In the genomic region with DNA sequence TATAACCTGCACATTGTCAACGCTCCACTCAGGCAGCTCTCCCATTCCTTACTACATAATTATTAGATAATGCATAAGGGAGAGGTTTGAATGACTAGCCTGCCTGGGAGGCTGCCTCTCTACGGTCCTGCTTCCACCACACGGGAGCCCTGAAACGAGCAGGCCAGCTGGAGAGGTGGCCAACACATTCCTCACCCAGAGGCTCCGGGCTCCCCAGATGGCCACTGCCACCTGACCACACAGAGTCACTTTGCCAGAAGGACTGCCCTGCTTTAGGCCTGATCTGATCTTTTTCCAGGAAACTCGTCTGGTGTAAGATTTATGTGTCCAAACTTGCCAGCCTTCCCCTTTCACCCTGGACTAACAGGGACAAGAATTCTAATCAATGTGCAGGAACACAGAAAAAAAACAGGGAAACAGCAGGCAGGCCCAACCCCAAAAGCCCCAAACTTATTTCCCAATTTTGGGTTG, we compare ENCODE assay signal across 9 cellular contexts. TPM values are rescaled to one million over a fixed set of nuclear protein-coding genes. Genes with fewer than 3 reads are reported as not detected.
A peak's percentile ranks its signal among the peaks of the same experiment; 100 is the strongest.
DNase-seq lines count a peak whose midpoint lies in the region; ATAC-seq lines count a peak whose summit lies in the region.
"Had no signal": no experiment of that assay in that cellular context is flagged by ENCODE, and none has a peak within 500 bp of the region (broad histone marks: within the 10 kb centered on the region; RNA-seq: fewer than 3 reads in every experiment).

No MANE protein-coding gene starts in this region.

- H3K27ac Mint-ChIP-seq in central memory CD8-positive, alpha-beta T cell (ENCODE audit: low read depth), result peak overlapping the region; percentile 87

- peaks cover 61% of the 10 kb centered on the region for H3K4me1 Mint-ChIP-seq in central memory CD8-positive, alpha-beta T cell

- peaks cover 13% of the 10 kb centered on the region for H3K36me3 Mint-ChIP-seq in central memory CD8-positive, alpha-beta T cell (ENCODE audit: insufficient read depth)

- no peak for ATAC-seq in central memory CD8-positive, alpha-beta T cell (replicated peaks; ENCODE audit: extremely low read depth, poor library complexity, severe bottlenecking)
- ATAC-seq in GM19452 (IDR thresholded peaks at IDR 0.05; ENCODE audit: unreplicated experiment), result no peak

- no peaks in the 10 kb centered on the region for H3K27me3 ChIP-seq in mononuclear cell (ENCODE audit: insufficient read depth, low read length)
- H3K27me3 ChIP-seq: vagina had no signal

- H3K4me3 Mint-ChIP-seq in central memory CD8-positive, alpha-beta T cell, result peak overlapping the region; percentile 78

- H3K27me3 Mint-ChIP-seq in central memory CD8-positive, alpha-beta T cell, result no peaks in the 10 kb centered on the region

- peak overlapping the region; percentile 43 for H3K4me3 ChIP-seq in mononuclear cell (ENCODE audit: low read length)

- H3K9me3 ChIP-seq in mononuclear cell (ENCODE audit: low read depth, low read length), result no peaks in the 10 kb centered on the region
- H3K9me3 ChIP-seq: vagina had no signal

- peaks cover 65% of the 10 kb centered on the region for H3K4me1 ChIP-seq in mononuclear cell (ENCODE audit: insufficient read depth, low read length)

- DNase-seq in AG08395 (ENCODE audit: low spot score) (peak; percentile 32), M059J (ENCODE audit: low read depth) (peak; percentile 81), dermis blood vessel endothelial cell (no peak), putamen (ENCODE audit: low spot score) (no peak)
- no peak for DNase-seq in central memory CD8-positive, alpha-beta T cell (ENCODE audit: low spot score in 2 of 2)
- no peak for DNase-seq in activated effector memory CD4-positive, alpha-beta T cell treated with anti-CD3 and anti-CD28 coated beads, Interleukin-2, amount 50 U/mL, for 16 hours

- no peaks in the 10 kb centered on the region for H3K9me3 Mint-ChIP-seq in central memory CD8-positive, alpha-beta T cell

RNA-seq across cellular contexts. Expression of gene HIVEP3, which starts 27.8 kb away (rescaled TPM):
- total RNA-seq in M059J (2014; rRNA removed; shearing (Covaris generic)), result 4.2 and 10.0 TPM in 2 replicates
- total RNA-seq in mononuclear cell (3.9 TPM), dermis blood vessel endothelial cell (0.85 and 0.93 TPM in 2 replicates)

Comparison
In these comparisons a context has a peak if more than half of its experiments do, and no peak if none do; other contexts are left out.
1. DNase-seq: peak in AG08395 (single experiment) and M059J (single experiment); none in central memory CD8-positive, alpha-beta T cell (0 of 2), dermis blood vessel endothelial cell (single experiment), activated effector memory CD4-positive, alpha-beta T cell treated with anti-CD3 and anti-CD28 coated beads, Interleukin-2, amount 50 U/mL, for 16 hours (single experiment) and putamen (single experiment).